In genomic region chr15:92571824-92572223, GRCh38 we compare ENCODE assay signal across 31 cellular contexts.
"Had no signal": no experiment of that assay in that cellular context is flagged by ENCODE, and none has a peak within 500 bp of the region (broad histone marks: within the 10 kb centered on the region; RNA-seq: fewer than 3 reads in every experiment).

No MANE protein-coding gene starts in this region.

- H3K27ac ChIP-seq: ascending aorta, breast epithelium, cardiac muscle cell, colonic mucosa, foreskin keratinocyte, gastroesophageal sphincter, heart right ventricle, VCaP had no signal

- H3K4me1 Mint-ChIP-seq: activated CD4-positive, alpha-beta memory T cell treated with anti-CD3 and anti-CD28 coated beads, Interleukin-2, amount 10 ng/mL, durations not matched to agents 7 days and 5 days; activated CD4-positive, alpha-beta T cell treated with anti-CD3 and anti-CD28 coated beads, Interleukin-2, amount 10 ng/mL, durations not matched to agents 7 days and 5 days; activated naive CD4-positive, alpha-beta T cell treated with anti-CD3 and anti-CD28 coated beads, Interleukin-2, amount 10 ng/mL, durations not matched to agents 7 days and 5 days; WTC11 had no signal

- ATAC-seq: activated naive CD4-positive, alpha-beta T cell treated with anti-CD3 and anti-CD28 coated beads, Interleukin-2, amount 50 U/mL, for 72 hours; activated T-cell treated with anti-CD3 and anti-CD28 coated beads, Interleukin-2, amount 50 U/mL, for 72 hours; esophagus mucosa; foreskin keratinocyte; gastroesophageal sphincter; WTC11 had no signal

- H3K4me1 ChIP-seq: ascending aorta, breast epithelium, colonic mucosa, foreskin keratinocyte, gastroesophageal sphincter had no signal

- H3K27me3 ChIP-seq: ascending aorta, breast epithelium, cardiac muscle cell, colonic mucosa, foreskin keratinocyte, gastroesophageal sphincter, heart right ventricle had no signal

- H3K4me3 ChIP-seq: ascending aorta, breast epithelium, cardiac muscle cell, colonic mucosa, gastroesophageal sphincter, heart right ventricle had no signal

- H3K36me3 Mint-ChIP-seq: activated naive CD4-positive, alpha-beta T cell treated with anti-CD3 and anti-CD28 coated beads, Interleukin-2, amount 10 ng/mL, durations not matched to agents 7 days and 5 days; activated naive CD4-positive, alpha-beta T cell treated with anti-CD3 and anti-CD28 coated beads, Interleukin-2, amount 50 U/mL, for 72 hours; activated naive CD8-positive, alpha-beta T cell treated with anti-CD3 and anti-CD28 coated beads, Interleukin-2, amount 10 ng/mL, durations not matched to agents 7 days and 5 days; brain; WTC11 had no signal

- H3K27ac Mint-ChIP-seq: activated CD4-positive, alpha-beta memory T cell treated with anti-CD3 and anti-CD28 coated beads, Interleukin-2, amount 10 ng/mL, durations not matched to agents 7 days and 5 days; activated CD4-positive, alpha-beta T cell treated with anti-CD3 and anti-CD28 coated beads, Interleukin-2, amount 10 ng/mL, durations not matched to agents 7 days and 5 days; activated naive CD4-positive, alpha-beta T cell treated with anti-CD3 and anti-CD28 coated beads, Interleukin-2, amount 10 ng/mL, durations not matched to agents 7 days and 5 days; activated naive CD4-positive, alpha-beta T cell treated with anti-CD3 and anti-CD28 coated beads, Interleukin-2, amount 50 U/mL, for 72 hours; activated naive CD8-positive, alpha-beta T cell treated with anti-CD3 and anti-CD28 coated beads, Interleukin-2, amount 10 ng/mL, durations not matched to agents 7 days and 5 days; activated T-cell treated with anti-CD3 and anti-CD28 coated beads, Interleukin-2, amount 50 U/mL, for 24 hours; activated T-cell treated with anti-CD3 and anti-CD28 coated beads, Interleukin-2, amount 50 U/mL, for 72 hours; brain; WTC11 had no signal

- H3K9me3 Mint-ChIP-seq: activated CD4-positive, alpha-beta memory T cell treated with anti-CD3 and anti-CD28 coated beads, Interleukin-2, amount 10 ng/mL, durations not matched to agents 7 days and 5 days; activated CD4-positive, alpha-beta T cell treated with anti-CD3 and anti-CD28 coated beads, Interleukin-2, amount 10 ng/mL, durations not matched to agents 7 days and 5 days; activated naive CD4-positive, alpha-beta T cell treated with anti-CD3 and anti-CD28 coated beads, Interleukin-2, amount 10 ng/mL, durations not matched to agents 7 days and 5 days; activated naive CD4-positive, alpha-beta T cell treated with anti-CD3 and anti-CD28 coated beads, Interleukin-2, amount 50 U/mL, for 72 hours; activated naive CD8-positive, alpha-beta T cell treated with anti-CD3 and anti-CD28 coated beads, Interleukin-2, amount 10 ng/mL, durations not matched to agents 7 days and 5 days; activated T-cell treated with anti-CD3 and anti-CD28 coated beads, Interleukin-2, amount 50 U/mL, for 24 hours had no signal

- H3K9me3 ChIP-seq: ascending aorta, breast epithelium, colonic mucosa, gastroesophageal sphincter, heart right ventricle had no signal

- H3K36me3 ChIP-seq: ascending aorta, breast epithelium, cardiac muscle cell, colonic mucosa, gastroesophageal sphincter, heart right ventricle had no signal

- FAIRE-seq: endometrium, TTC549 had no signal

- DNase-seq: activated CD4-positive, alpha-beta memory T cell treated with anti-CD3 and anti-CD28 coated beads, Interleukin-2, amount 10 ng/mL, durations not matched to agents 7 days and 5 days; activated CD4-positive, alpha-beta T cell treated with anti-CD3 and anti-CD28 coated beads for 1 hour; activated CD4-positive, alpha-beta T cell treated with anti-CD3 and anti-CD28 coated beads for 4 hours; activated CD4-positive, alpha-beta T cell treated with anti-CD3 and anti-CD28 coated beads, Interleukin-2, amount 10 ng/mL, durations not matched to agents 7 days and 5 days; activated CD4-positive, alpha-beta T cell treated with anti-CD3 and anti-CD28 coated beads, Interleukin-2, amount 50 U/mL, for 4 hours; activated CD8-positive, alpha-beta memory T cell treated with anti-CD3 and anti-CD28 coated beads, Interleukin-2, amount 50 U/mL, for 48 hours; activated gamma-delta T cell; activated naive CD4-positive, alpha-beta T cell; activated naive CD4-positive, alpha-beta T cell treated with anti-CD3 and anti-CD28 coated beads, Interleukin-2, amount 10 ng/mL, durations not matched to agents 7 days and 5 days; activated naive CD8-positive, alpha-beta T cell treated with anti-CD3 and anti-CD28 coated beads, Interleukin-2, amount 10 ng/mL, durations not matched to agents 7 days and 5 days; activated T-cell treated with anti-CD3 and anti-CD28 coated beads for 4 hours; activated T-cell treated with anti-CD3 and anti-CD28 coated beads, Interleukin-2, amount 50 U/mL, for 24 hours; activated T-cell treated with anti-CD3 and anti-CD28 coated beads, Interleukin-2, amount 50 U/mL, for 72 hours; central memory CD4-positive, alpha-beta T cell; cerebellar nuclear complex; colonic mucosa; effector CD8-positive, alpha-beta T cell; foreskin keratinocyte; heart right ventricle; T-helper 2 cell had no signal

- H3K4me3 Mint-ChIP-seq: activated CD4-positive, alpha-beta memory T cell treated with anti-CD3 and anti-CD28 coated beads, Interleukin-2, amount 10 ng/mL, durations not matched to agents 7 days and 5 days; activated CD4-positive, alpha-beta T cell treated with anti-CD3 and anti-CD28 coated beads, Interleukin-2, amount 10 ng/mL, durations not matched to agents 7 days and 5 days; activated naive CD4-positive, alpha-beta T cell treated with anti-CD3 and anti-CD28 coated beads, Interleukin-2, amount 10 ng/mL, durations not matched to agents 7 days and 5 days; activated naive CD8-positive, alpha-beta T cell treated with anti-CD3 and anti-CD28 coated beads, Interleukin-2, amount 10 ng/mL, durations not matched to agents 7 days and 5 days; activated T-cell treated with anti-CD3 and anti-CD28 coated beads, Interleukin-2, amount 50 U/mL, for 24 hours; activated T-cell treated with anti-CD3 and anti-CD28 coated beads, Interleukin-2, amount 50 U/mL, for 72 hours; brain; WTC11 had no signal
